Comparison of ENCODE assay signal across 8 cellular contexts in genomic region chr7:43758861-43759683, GRCh38. TPM values are rescaled to one million over a fixed set of nuclear protein-coding genes. Genes with fewer than 3 reads are reported as not detected.
DNase-seq lines count a peak whose midpoint lies in the region; ATAC-seq, FAIRE-seq and TF ChIP-seq lines count a peak whose summit lies in the region.

No MANE protein-coding gene starts in this region.

- peak overlapping the region; percentile 71 for H3K9ac ChIP-seq in mesendoderm (ENCODE audit: low read length)

- H2AK5ac ChIP-seq in mesendoderm (ENCODE audit: low read length): no peak overlapping the region

- H3K4me2 ChIP-seq in mesendoderm (ENCODE audit: low read length): peak overlapping the region; percentile 81

- DNase-seq in GM12891 (ENCODE audit: insufficient read length, low spot score) (peak; percentile 46), mesendoderm (peak; percentile 40)
- DNase-seq in activated CD4-positive, alpha-beta T cell treated with anti-CD3 and anti-CD28 coated beads, Interleukin-2, amount 50 U/mL, for 24 hours (ENCODE audit: low read depth in 1 of 2, low spot score in 1 of 2): peak; percentile 32 to 33
- DNase-seq in effector memory CD8-positive, alpha-beta T cell: peak; percentile 35 to 54 (median 42)
- DNase-seq in stimulated activated naive B cell treated with anti-CD40 and anti-IgM and Interleukin-4, amounts not matched to agents 10 μg/mL and 1 μg/mL and 100 μg/mL, for 72 hours: peak; percentile 31

- peak; percentile 46 for ATAC-seq in GM21786 (IDR thresholded peaks at IDR 0.05; ENCODE audit: unreplicated experiment)
- peak; percentile 69 for ATAC-seq in effector memory CD8-positive, alpha-beta T cell (replicated peaks)
- peak; percentile 77 to 79 for ATAC-seq in stimulated activated naive B cell treated with anti-CD40 and anti-IgM and Interleukin-4, amounts not matched to agents 10 μg/mL and 1 μg/mL and 100 μg/mL, for 72 hours (replicated peaks)
- ATAC-seq in GM18873 (IDR thresholded peaks at IDR 0.05; ENCODE audit: low FRiP score, unreplicated experiment): no peak

- no peak for FAIRE-seq in GM12891 (lab: Jason Lieb, UNC)

- H3K27ac Mint-ChIP-seq in effector memory CD8-positive, alpha-beta T cell: peak overlapping the region; percentile 51 to 90
- no peak overlapping the region for H3K27ac Mint-ChIP-seq in stimulated activated naive B cell treated with anti-CD40 and anti-IgM and Interleukin-4, amounts not matched to agents 10 μg/mL and 1 μg/mL and 100 μg/mL, for 72 hours

- H4K8ac ChIP-seq in mesendoderm (ENCODE audit: low read depth, low read length): no peak overlapping the region

- H2BK5ac ChIP-seq in mesendoderm (ENCODE audit: low read length): no peak overlapping the region

- no peak overlapping the region for H4K5ac ChIP-seq in mesendoderm (ENCODE audit: low read length)

- H3K9me3 ChIP-seq in KOPT-K1 (ENCODE audit: insufficient read depth, low read length, poor library complexity, severe bottlenecking): no peaks in the 10 kb centered on the region

- peak overlapping the region; percentile 81 for H3K56ac ChIP-seq in mesendoderm (ENCODE audit: low read length)

- peak overlapping the region; percentile 69 for H3K18ac ChIP-seq in mesendoderm (ENCODE audit: low read length)

- no CpG with 5 or more reads among the region's 51 CpGs for WGBS in mesendoderm (ENCODE audit: extremely low coverage, insufficient coverage, low lambda C conversion rate)

- peaks cover 3% of the 10 kb centered on the region for H3K36me3 Mint-ChIP-seq in effector memory CD8-positive, alpha-beta T cell (ENCODE audit: insufficient read depth)
- H3K36me3 Mint-ChIP-seq in stimulated activated naive B cell treated with anti-CD40 and anti-IgM and Interleukin-4, amounts not matched to agents 10 μg/mL and 1 μg/mL and 100 μg/mL, for 72 hours: no peaks in the 10 kb centered on the region

- H3K4me1 Mint-ChIP-seq in effector memory CD8-positive, alpha-beta T cell (ENCODE audit: low read depth in 2 of 2): peaks cover 18 to 33% of the 10 kb centered on the region in 2 donors
- H3K4me1 Mint-ChIP-seq in stimulated activated naive B cell treated with anti-CD40 and anti-IgM and Interleukin-4, amounts not matched to agents 10 μg/mL and 1 μg/mL and 100 μg/mL, for 72 hours: peaks cover 8 to 23% of the 10 kb centered on the region in 2 donors

- H2BK15ac ChIP-seq in mesendoderm (replicated peaks; ENCODE audit: low read depth): no peak overlapping the region

- peak overlapping the region; percentile 81 to 82 for H3K4me3 Mint-ChIP-seq in effector memory CD8-positive, alpha-beta T cell
- H3K4me3 Mint-ChIP-seq in stimulated activated naive B cell treated with anti-CD40 and anti-IgM and Interleukin-4, amounts not matched to agents 10 μg/mL and 1 μg/mL and 100 μg/mL, for 72 hours: peak overlapping the region; percentile 80 to 82

- no peaks in the 10 kb centered on the region for H3K79me1 ChIP-seq in mesendoderm (ENCODE audit: low read length)

- peak overlapping the region; percentile 46 for H3K4ac ChIP-seq in mesendoderm (ENCODE audit: low read depth, low read length)

- peaks cover 2% of the 10 kb centered on the region for H3K27me3 ChIP-seq in mesendoderm (ENCODE audit: insufficient read depth, low read length, poor library complexity)

- H3K4me3 ChIP-seq in mesendoderm (ENCODE audit: low read length): peak overlapping the region; percentile 58

- H3K27me3 Mint-ChIP-seq in effector memory CD8-positive, alpha-beta T cell: no peaks in the 10 kb centered on the region
- H3K27me3 Mint-ChIP-seq in stimulated activated naive B cell treated with anti-CD40 and anti-IgM and Interleukin-4, amounts not matched to agents 10 μg/mL and 1 μg/mL and 100 μg/mL, for 72 hours: peaks cover 8 to 11% of the 10 kb centered on the region in 2 donors

- H3K9me3 Mint-ChIP-seq in effector memory CD8-positive, alpha-beta T cell: no peaks in the 10 kb centered on the region
- H3K9me3 Mint-ChIP-seq in stimulated activated naive B cell treated with anti-CD40 and anti-IgM and Interleukin-4, amounts not matched to agents 10 μg/mL and 1 μg/mL and 100 μg/mL, for 72 hours: no peaks in the 10 kb centered on the region

- no peak overlapping the region for H2BK120ac ChIP-seq in mesendoderm (ENCODE audit: low read depth, low read length)

- no peak for TF ChIP-seq POLR2A in GM12891 (IDR thresholded peaks at IDR 0.05; ENCODE audit: low read depth, low read length)

- H3K4me1 ChIP-seq in mesendoderm (ENCODE audit: control insufficient read depth, low read depth, low read length): peaks cover 2% of the 10 kb centered on the region

- H3K79me2 ChIP-seq in mesendoderm (ENCODE audit: control insufficient read depth, insufficient read depth, low read length): no peaks in the 10 kb centered on the region

- H3K27ac ChIP-seq in KOPT-K1 (ENCODE audit: low read depth, low read length, poor library complexity, severe bottlenecking) (peak overlapping the region; percentile 51), mesendoderm (ENCODE audit: low read depth, low read length) (no peak overlapping the region)

- H3K36me3 ChIP-seq in KOPT-K1 (ENCODE audit: insufficient read depth, low read length) (no peaks in the 10 kb centered on the region), mesendoderm (ENCODE audit: control insufficient read depth, insufficient read depth, low read length) (no peaks in the 10 kb centered on the region)

- H3K23ac ChIP-seq in mesendoderm (ENCODE audit: low read length): no peak overlapping the region

TF ChIP-seq in GM12891, 5 proteins besides CTCF, POLR2A, EP300 and RAD21:
- TF ChIP-seq POU2F2 (IDR thresholded peaks at IDR 0.05; ENCODE audit: low read depth, low read length) (no peak), SPI1 (IDR thresholded peaks at IDR 0.05; ENCODE audit: low read depth, low read length) (no peak), PAX5 (IDR thresholded peaks at IDR 0.05; ENCODE audit: insufficient read depth, low read length, severe bottlenecking) (no peak), POLR2AphosphoS5 (IDR thresholded peaks at IDR 0.05; ENCODE audit: low read depth, low read length) (no peak), TAF1 (IDR thresholded peaks at IDR 0.05; ENCODE audit: low read depth, low read length) (no peak)
TF ChIP-seq in GM12891: peak in this region for 0.

RNA-seq across cellular contexts. Expression of gene BLVRA, which starts 0.6 kb away (rescaled TPM):
- 46.3 TPM for polyA plus RNA-seq in GM12891 (2012; ENCODE audit: low read depth, missing spikeins)
- polyA plus RNA-seq in mesendoderm (2013, experiment 1 of 2): 19.1 TPM
- polyA plus RNA-seq in mesendoderm (2013, experiment 2 of 2): 17.7 TPM

RNA-seq across cellular contexts. Expression of gene COA1, which starts 29.7 kb away (rescaled TPM):
- polyA plus RNA-seq in GM12891 (2012; ENCODE audit: low read depth, missing spikeins): 66.7 TPM
- polyA plus RNA-seq in mesendoderm (2013, experiment 1 of 2): 129 TPM
- polyA plus RNA-seq in mesendoderm (2013, experiment 2 of 2): 132 TPM
